2 cellular contexts compared by ENCODE assay signal in genomic region chr9:90607701-90608122, GRCh38.
TF ChIP-seq lines count a peak whose summit lies in the region.

No MANE protein-coding gene starts in this region.

TF ChIP-seq in A549, 52 proteins besides CTCF, POLR2A, EP300 and RAD21:
- TF ChIP-seq HOXB5 (CRISPR knock-in tag; IDR thresholded peaks at IDR 0.05) (no peak), MAZ (IDR thresholded peaks at IDR 0.05; ENCODE audit: borderline replicate concordance, low read depth, low read length) (no peak), USF2 (IDR thresholded peaks at IDR 0.05) (no peak), RFX5 (IDR thresholded peaks at IDR 0.05) (no peak), ELK1 (IDR thresholded peaks at IDR 0.05; ENCODE audit: low read depth, low read length) (no peak), MAFK (IDR thresholded peaks at IDR 0.05; ENCODE audit: partially characterized antibody) (peak; percentile 72)

TF ChIP-seq in IMR-90, 13 proteins besides CTCF, POLR2A, EP300 and RAD21:
- no peak for TF ChIP-seq ELK1 (IDR thresholded peaks at IDR 0.05; ENCODE audit: borderline replicate concordance, low read depth, low read length)
- no peak for TF ChIP-seq BHLHE40 (IDR thresholded peaks at IDR 0.05; ENCODE audit: low read depth, low read length)
- peak; percentile 31 for TF ChIP-seq MAFK (IDR thresholded peaks at IDR 0.05; ENCODE audit: low read depth, low read length)
- TF ChIP-seq NFE2L2 (IDR thresholded peaks at IDR 0.05; ENCODE audit: low read depth, low read length), result no peak
